In the genomic region with DNA sequence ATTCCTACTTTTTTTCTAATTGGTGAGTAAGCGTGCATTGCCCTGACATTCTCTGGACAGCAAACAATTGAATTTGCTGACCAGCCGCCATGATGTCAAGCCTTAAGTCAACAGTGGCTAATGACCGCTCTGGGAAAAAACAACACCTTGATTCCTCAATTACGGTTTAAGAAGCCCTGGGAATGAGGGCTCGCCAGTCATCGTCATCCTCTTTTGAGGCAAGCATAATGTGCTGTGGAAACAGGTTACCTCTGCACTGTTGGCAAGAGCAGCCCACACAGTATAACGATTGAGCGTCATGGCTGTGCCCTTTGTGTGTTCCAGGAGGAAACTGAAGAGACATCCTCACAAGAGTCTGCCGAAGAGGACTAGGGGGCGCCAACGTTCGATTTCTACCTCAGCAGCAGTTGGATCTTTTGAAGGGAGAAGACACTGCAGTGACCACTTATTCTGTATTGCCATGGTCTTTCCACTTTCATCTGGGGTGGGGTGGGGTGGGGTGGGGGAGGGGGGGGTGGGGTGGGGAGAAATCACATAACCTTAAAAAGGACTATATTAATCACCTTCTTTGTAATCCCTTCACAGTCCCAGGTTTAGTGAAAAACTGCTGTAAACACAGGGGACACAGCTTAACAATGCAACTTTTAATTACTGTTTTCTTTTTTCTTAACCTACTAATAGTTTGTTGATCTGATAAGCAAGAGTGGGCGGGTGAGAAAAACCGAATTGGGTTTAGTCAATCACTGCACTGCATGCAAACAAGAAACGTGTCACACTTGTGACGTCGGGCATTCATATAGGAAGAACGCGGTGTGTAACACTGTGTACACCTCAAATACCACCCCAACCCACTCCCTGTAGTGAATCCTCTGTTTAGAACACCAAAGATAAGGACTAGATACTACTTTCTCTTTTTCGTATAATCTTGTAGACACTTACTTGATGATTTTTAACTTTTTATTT, we compare ENCODE assay signal across 10 cellular contexts.
A peak's percentile ranks its signal among the peaks of the same experiment; 100 is the strongest.
DNase-seq lines count a peak whose midpoint lies in the region; ATAC-seq and TF ChIP-seq lines count a peak whose summit lies in the region.
"Had no signal": no experiment of that assay in that cellular context is flagged by ENCODE, and none has a peak within 500 bp of the region (broad histone marks: within the 10 kb centered on the region; RNA-seq: fewer than 3 reads in every experiment).

No MANE protein-coding gene starts in this region.

- H3K4me3 ChIP-seq in AG04449 (ENCODE audit: low read depth, low read length) (no peak overlapping the region), GM12864 (ENCODE audit: low read depth, low read length) (no peak overlapping the region)

- no peak for ATAC-seq in left ventricle myocardium superior
- ATAC-seq in activated CD4-positive, CD25-positive, alpha-beta regulatory T cell treated with anti-CD3 and anti-CD28 coated beads, Interleukin-2, amount 50 U/mL, for 24 hours: no peak

- DNase-seq in AG04449 (ENCODE audit: low read depth, low spot score): no peak
- DNase-seq in GM12864 (ENCODE audit: low read depth): no peak
- peak; percentile 34 for DNase-seq in left ventricle myocardium superior
- DNase-seq in cerebellum (ENCODE audit: low spot score): no peak
- DNase-seq in activated CD4-positive, alpha-beta T cell treated with anti-CD3 and anti-CD28 coated beads, Interleukin-2, amount 50 U/mL, for 1 hour: no peak
- DNase-seq in NCI-H446 treated with DMSO at 0.1 percent for 48 hours (lab: John Stamatoyannopoulos, UW): no peak
- DNase-seq: activated T-cell treated with anti-CD3 and anti-CD28 coated beads for 4 hours, NCI-H1092 had no signal

- CTCF ChIA-PET in AG04449 (lab: Yijun Ruan, JAX): interaction anchor here (0.8 kb wide), 1 partner anchor 18 kb away, joined by 3 read pairs; no protein-coding TSS in a partner anchor

- POLR2A ChIA-PET in AG04449 (lab: Yijun Ruan, JAX): no interaction called here

- TF ChIP-seq CTCF in AG04449 (IDR thresholded peaks at IDR 0.05; ENCODE audit: insufficient read depth, low read length, missing control alignments) (peak; percentile 13), GM12864 (IDR thresholded peaks at IDR 0.05; ENCODE audit: low read depth, low read length, missing control alignments) (peak; percentile 49)

- intact Hi-C loops in left ventricle myocardium superior (cut with micrococcal nuclease): no loop called here

TF ChIP-seq in PFSK-1, 5 proteins besides CTCF, POLR2A, EP300 and RAD21:
- TF ChIP-seq FOXP2 (optimal IDR thresholded peaks at IDR 0.05; ENCODE audit: borderline replicate concordance, extremely low read depth, extremely low read length, insufficient read depth) (peak; percentile 32), TAF1 (IDR thresholded peaks at IDR 0.05; ENCODE audit: borderline replicate concordance, insufficient read depth, low read length) (peak; percentile 25; the same call in 1 of the 2 replicates), POLR2AphosphoS5 (IDR thresholded peaks at IDR 0.05; ENCODE audit: low read depth, low read length) (0 out of 2 replicates have a peak, but pooled peaks have one; percentile 5)
- TF ChIP-seq, protein P1, sequence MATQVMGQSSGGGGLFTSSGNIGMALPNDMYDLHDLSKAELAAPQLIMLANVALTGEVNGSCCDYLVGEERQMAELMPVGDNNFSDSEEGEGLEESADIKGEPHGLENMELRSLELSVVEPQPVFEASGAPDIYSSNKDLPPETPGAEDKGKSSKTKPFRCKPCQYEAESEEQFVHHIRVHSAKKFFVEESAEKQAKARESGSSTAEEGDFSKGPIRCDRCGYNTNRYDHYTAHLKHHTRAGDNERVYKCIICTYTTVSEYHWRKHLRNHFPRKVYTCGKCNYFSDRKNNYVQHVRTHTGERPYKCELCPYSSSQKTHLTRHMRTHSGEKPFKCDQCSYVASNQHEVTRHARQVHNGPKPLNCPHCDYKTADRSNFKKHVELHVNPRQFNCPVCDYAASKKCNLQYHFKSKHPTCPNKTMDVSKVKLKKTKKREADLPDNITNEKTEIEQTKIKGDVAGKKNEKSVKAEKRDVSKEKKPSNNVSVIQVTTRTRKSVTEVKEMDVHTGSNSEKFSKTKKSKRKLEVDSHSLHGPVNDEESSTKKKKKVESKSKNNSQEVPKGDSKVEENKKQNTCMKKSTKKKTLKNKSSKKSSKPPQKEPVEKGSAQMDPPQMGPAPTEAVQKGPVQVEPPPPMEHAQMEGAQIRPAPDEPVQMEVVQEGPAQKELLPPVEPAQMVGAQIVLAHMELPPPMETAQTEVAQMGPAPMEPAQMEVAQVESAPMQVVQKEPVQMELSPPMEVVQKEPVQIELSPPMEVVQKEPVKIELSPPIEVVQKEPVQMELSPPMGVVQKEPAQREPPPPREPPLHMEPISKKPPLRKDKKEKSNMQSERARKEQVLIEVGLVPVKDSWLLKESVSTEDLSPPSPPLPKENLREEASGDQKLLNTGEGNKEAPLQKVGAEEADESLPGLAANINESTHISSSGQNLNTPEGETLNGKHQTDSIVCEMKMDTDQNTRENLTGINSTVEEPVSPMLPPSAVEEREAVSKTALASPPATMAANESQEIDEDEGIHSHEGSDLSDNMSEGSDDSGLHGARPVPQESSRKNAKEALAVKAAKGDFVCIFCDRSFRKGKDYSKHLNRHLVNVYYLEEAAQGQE (IDR thresholded peaks at IDR 0.05; ENCODE audit: insufficient read depth in 1 of 2, low read depth in 2 of 2, low read length in 2 of 2): no peak
